In the genomic region with DNA sequence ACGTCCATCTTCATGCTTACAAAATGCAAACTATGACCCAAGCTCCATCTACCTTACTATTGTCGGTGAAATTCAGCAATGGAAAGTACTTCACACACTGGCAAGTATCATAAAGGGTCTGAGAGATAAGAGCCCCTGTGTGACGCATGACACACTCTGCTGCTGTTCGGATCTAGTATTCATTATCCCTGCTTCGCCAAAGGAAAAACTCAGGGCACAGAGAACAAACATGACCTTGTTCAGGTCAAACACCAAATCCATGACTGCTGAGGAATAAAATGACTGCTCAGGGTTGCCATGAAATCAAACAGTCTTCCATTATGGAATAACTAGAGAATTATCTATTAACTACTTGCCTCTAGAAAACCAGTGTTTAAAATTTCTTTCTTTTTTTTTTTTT, we compare ENCODE assay signal across 16 cellular contexts.
DNase-seq lines count a peak whose midpoint lies in the region; ATAC-seq and TF ChIP-seq lines count a peak whose summit lies in the region.
"Had no signal": no experiment of that assay in that cellular context is flagged by ENCODE, and none has a peak within 500 bp of the region (broad histone marks: within the 10 kb centered on the region; RNA-seq: fewer than 3 reads in every experiment).

No MANE protein-coding gene starts in this region.

- H3K27me3 ChIP-seq in left ventricle myocardium inferior (ENCODE audit: low read depth): no peaks in the 10 kb centered on the region
- H3K27me3 ChIP-seq in osteoblast (ENCODE audit: insufficient read depth, low read length): no peaks in the 10 kb centered on the region

- no peak for ATAC-seq in activated B cell treated with CpG ODN at 0.5 μM for 24 hours (ENCODE audit: low read depth)
- ATAC-seq: activated CD4-positive, alpha-beta T cell treated with anti-CD3 and anti-CD28 coated beads for 36 hours had no signal

- H3K9me3 ChIP-seq in left ventricle myocardium inferior (replicated peaks) (no peaks in the 10 kb centered on the region), osteoblast (ENCODE audit: low read depth, low read length) (no peaks in the 10 kb centered on the region)

- H3K36me3 ChIP-seq in left ventricle myocardium inferior: no peaks in the 10 kb centered on the region
- H3K36me3 ChIP-seq in osteoblast (ENCODE audit: insufficient read depth, low read length): no peaks in the 10 kb centered on the region

- H3K4me1 Mint-ChIP-seq in activated B cell treated with CpG ODN at 0.5 μM for 24 hours: peaks cover 87% of the 10 kb centered on the region
- peaks cover 59% of the 10 kb centered on the region for H3K4me1 Mint-ChIP-seq in type B pancreatic cell (ENCODE audit: unreplicated experiment)
- H3K4me1 Mint-ChIP-seq: activated CD4-positive, alpha-beta T cell treated with anti-CD3 and anti-CD28 coated beads for 36 hours had no signal

- H3K9me3 Mint-ChIP-seq in activated B cell treated with CpG ODN at 0.5 μM for 24 hours (no peaks in the 10 kb centered on the region), type B pancreatic cell (no peaks in the 10 kb centered on the region)
- H3K9me3 Mint-ChIP-seq: activated naive CD4-positive, alpha-beta T cell treated with anti-CD3 and anti-CD28 coated beads, Interleukin-2, amount 10 ng/mL, durations not matched to agents 7 days and 5 days; HFFc6 had no signal

- H4K20me1 ChIP-seq in osteoblast (ENCODE audit: insufficient read depth, low read length): peaks cover 58% of the 10 kb centered on the region

- TF ChIP-seq CTCF in activated B cell treated with CpG ODN at 0.5 μM for 24 hours (IDR thresholded peaks at IDR 0.05) (no peak), left ventricle myocardium inferior (IDR thresholded peaks at IDR 0.05; ENCODE audit: borderline replicate concordance) (no peak), osteoblast (IDR thresholded peaks at IDR 0.05; ENCODE audit: extremely low read depth, low read depth, low read length) (no peak), type B pancreatic cell (conservative IDR thresholded peaks at IDR 0.05) (no peak)

- no peak overlapping the region for H3K4me3 Mint-ChIP-seq in activated B cell treated with CpG ODN at 0.5 μM for 24 hours
- no peak overlapping the region for H3K4me3 Mint-ChIP-seq in type B pancreatic cell
- H3K4me3 Mint-ChIP-seq: activated CD4-positive, alpha-beta T cell treated with anti-CD3 and anti-CD28 coated beads for 36 hours; activated naive CD4-positive, alpha-beta T cell treated with anti-CD3 and anti-CD28 coated beads, Interleukin-2, amount 10 ng/mL, durations not matched to agents 7 days and 5 days; HFFc6 had no signal

- H3K27ac ChIP-seq in left ventricle myocardium inferior (replicated peaks) (peak overlapping the region; percentile 86), osteoblast (ENCODE audit: low read depth, low read length) (peak overlapping the region; percentile 60)

- CTCF ChIA-PET in activated B cell treated with CpG ODN at 0.5 μM for 24 hours (lab: Charles Lee): no interaction called here

- H3K4me3 ChIP-seq in left ventricle myocardium inferior (no peak overlapping the region), osteoblast (ENCODE audit: insufficient read depth, low read length) (no peak overlapping the region)

- peaks cover 43% of the 10 kb centered on the region for H3K36me3 Mint-ChIP-seq in activated B cell treated with CpG ODN at 0.5 μM for 24 hours (ENCODE audit: low read depth)
- H3K36me3 Mint-ChIP-seq in type B pancreatic cell: peaks cover 8% of the 10 kb centered on the region
- H3K36me3 Mint-ChIP-seq: activated naive CD4-positive, alpha-beta T cell treated with anti-CD3 and anti-CD28 coated beads, Interleukin-2, amount 10 ng/mL, durations not matched to agents 7 days and 5 days had no signal

- H3K27ac Mint-ChIP-seq in activated B cell treated with CpG ODN at 0.5 μM for 24 hours (peak overlapping the region; percentile 56), type B pancreatic cell (peak overlapping the region; percentile 57)
- H3K27ac Mint-ChIP-seq: activated CD4-positive, alpha-beta T cell treated with anti-CD3 and anti-CD28 coated beads for 36 hours; activated naive CD4-positive, alpha-beta T cell treated with anti-CD3 and anti-CD28 coated beads, Interleukin-2, amount 10 ng/mL, durations not matched to agents 7 days and 5 days had no signal

- peaks cover 88% of the 10 kb centered on the region for H3K4me1 ChIP-seq in left ventricle myocardium inferior
- H3K4me1 ChIP-seq in osteoblast (ENCODE audit: insufficient read depth, low read length): peaks cover 31% of the 10 kb centered on the region

- POLR2A ChIA-PET in activated B cell treated with CpG ODN at 0.5 μM for 24 hours (lab: Charles Lee): interaction anchor here (0.5 kb wide), 1 partner anchor 33 kb away, joined by 4 read pairs; no protein-coding TSS in a partner anchor

- intact Hi-C loops in activated B cell treated with CpG ODN at 0.5 μM for 24 hours (cut with micrococcal nuclease) (no loop called here), left ventricle myocardium inferior (cut with micrococcal nuclease) (no loop called here)

- peak overlapping the region; percentile 43 for H3K4me2 ChIP-seq in osteoblast (ENCODE audit: insufficient read depth, low read length)

- peaks cover 90% of the 10 kb centered on the region for H3K79me2 ChIP-seq in osteoblast (ENCODE audit: insufficient read depth, low read length)

- DNase-seq in activated B cell treated with CpG ODN at 0.5 μM for 24 hours (no peak), left ventricle myocardium inferior (no peak), osteoblast (ENCODE audit: insufficient read length, low spot score, missing footprints) (peak; percentile 53), type B pancreatic cell (ENCODE audit: extremely low spot score, unreplicated experiment) (no peak), SHP77 treated with DMSO at 0.1 percent for 48 hours (lab: John Stamatoyannopoulos, UW) (no peak), NCI-H1930 (lab: John Stamatoyannopoulos, UW) (no peak), Kasumi-1 (lab: John Stamatoyannopoulos, UW) (no peak)
- DNase-seq: activated CD4-positive, alpha-beta T cell treated with anti-CD3 and anti-CD28 coated beads for 36 hours; activated CD8-positive, alpha-beta memory T cell treated with anti-CD3 and anti-CD28 coated beads, Interleukin-2, amount 50 U/mL, for 48 hours; activated naive CD4-positive, alpha-beta T cell treated with anti-CD3 and anti-CD28 coated beads, Interleukin-2, amount 10 ng/mL, durations not matched to agents 7 days and 5 days; DMS153; effector CD4-positive, alpha-beta T cell; HFFc6; mammary epithelial cell; NCI-H2171; occipital lobe had no signal

- peak overlapping the region; percentile 15 for H2AFZ ChIP-seq in osteoblast (ENCODE audit: low read length)

- H3K27me3 Mint-ChIP-seq in activated B cell treated with CpG ODN at 0.5 μM for 24 hours (no peaks in the 10 kb centered on the region), type B pancreatic cell (no peaks in the 10 kb centered on the region)
- H3K27me3 Mint-ChIP-seq: activated CD4-positive, alpha-beta T cell treated with anti-CD3 and anti-CD28 coated beads for 36 hours; activated naive CD4-positive, alpha-beta T cell treated with anti-CD3 and anti-CD28 coated beads, Interleukin-2, amount 10 ng/mL, durations not matched to agents 7 days and 5 days had no signal
